Comparison of ENCODE assay signal across 1 cellular context in the genomic region with DNA sequence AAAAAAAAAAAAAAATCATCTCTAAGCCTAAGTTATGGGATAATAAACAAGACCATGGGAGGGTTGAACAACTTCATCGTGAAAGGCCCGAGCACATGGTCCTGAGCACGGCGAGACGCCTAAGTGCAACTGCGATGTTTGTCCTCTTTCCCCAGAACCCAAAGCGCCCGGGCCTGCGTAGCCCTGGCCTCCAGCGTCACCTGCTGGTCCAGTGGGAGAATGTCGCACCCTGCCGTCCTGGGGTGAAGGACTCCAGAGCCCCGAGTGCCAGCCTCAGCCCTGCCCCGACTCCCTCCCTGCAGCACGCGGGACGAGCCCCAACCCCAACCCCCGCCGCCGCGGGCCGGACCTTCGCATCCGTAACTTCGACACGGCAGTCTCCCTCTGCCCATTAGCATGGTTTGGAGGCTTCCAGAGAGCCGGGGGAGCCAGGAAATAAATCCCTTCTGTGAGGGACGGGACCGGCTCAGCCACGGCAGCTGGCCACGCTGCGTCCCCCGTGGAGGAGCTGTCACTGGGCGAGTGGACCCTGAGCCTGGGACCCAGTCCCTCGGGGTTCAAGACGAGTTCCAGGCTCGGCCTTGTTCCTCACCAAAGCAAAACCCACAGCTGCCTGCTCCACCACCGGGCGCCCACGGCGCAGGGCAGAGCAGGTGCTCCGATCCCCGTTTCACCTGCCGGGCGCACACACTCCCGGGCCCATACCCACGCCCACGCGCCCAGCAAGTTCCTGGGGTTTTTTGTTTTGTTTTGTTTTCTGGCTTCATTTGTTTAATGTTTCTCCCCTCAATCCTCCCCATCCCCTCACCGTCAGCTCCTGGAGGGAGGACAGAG.
TF ChIP-seq lines count a peak whose summit lies in the region.

No MANE protein-coding gene starts in this region.

TF ChIP-seq in WTC11, 78 proteins besides CTCF, POLR2A, EP300 and RAD21 (continued from another document):
- TF ChIP-seq ZSCAN18 (CRISPR knock-in tag; IDR thresholded peaks at IDR 0.05), result no peak
- no peak for TF ChIP-seq JUN (CRISPR knock-in tag; IDR thresholded peaks at IDR 0.05)
- TF ChIP-seq PREB (CRISPR knock-in tag; IDR thresholded peaks at IDR 0.05; ENCODE audit: borderline replicate concordance), result no peak
